In the genomic region with DNA sequence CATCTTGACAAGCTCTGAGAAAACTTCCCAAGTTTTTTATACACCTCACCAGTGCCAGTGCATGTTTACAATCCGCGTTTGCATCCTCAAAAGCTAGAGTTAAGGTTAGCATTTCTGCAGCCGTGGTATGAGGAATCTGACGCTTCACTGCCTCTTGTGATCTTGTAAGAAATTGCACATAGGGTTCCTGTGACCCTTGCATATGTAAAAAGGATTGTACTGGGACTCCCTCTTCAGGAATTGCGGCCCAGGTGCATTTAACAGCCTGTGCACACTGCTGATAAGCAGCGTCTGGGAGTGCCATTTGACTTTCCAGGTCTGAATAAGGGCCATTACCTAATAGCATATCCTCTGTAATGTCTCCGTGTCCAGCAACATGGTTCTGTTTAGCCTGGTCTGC, we compare ENCODE assay signal across 18 cellular contexts. TPM values are rescaled to one million over a fixed set of nuclear protein-coding genes. Genes with fewer than 3 reads are reported as not detected.
DNase-seq lines count a peak whose midpoint lies in the region; ATAC-seq and TF ChIP-seq lines count a peak whose summit lies in the region.
"Had no signal": no experiment of that assay in that cellular context is flagged by ENCODE, and none has a peak within 500 bp of the region (broad histone marks: within the 10 kb centered on the region; RNA-seq: fewer than 3 reads in every experiment).

No MANE protein-coding gene starts in this region.

- peak overlapping the region; percentile 57 for H3K4me3 Mint-ChIP-seq in dendritic cell treated with granulocyte-macrophage colony-stimulating factor and Interleukin-4, amounts not matched to agents 40 ng/mL and 50 ng/mL, for 4 days
- H3K4me3 Mint-ChIP-seq in CD8-positive, alpha-beta memory T cell = no peak overlapping the region
- no peak overlapping the region for H3K4me3 Mint-ChIP-seq in CD4-positive, alpha-beta T cell
- H3K4me3 Mint-ChIP-seq: CD4-positive, CD25-positive, alpha-beta regulatory T cell; T-cell had no signal

- no peaks in the 10 kb centered on the region for H3K27me3 ChIP-seq in GM23248 (replicated peaks; ENCODE audit: insufficient read depth)
- no peaks in the 10 kb centered on the region for H3K27me3 ChIP-seq in CD8-positive, alpha-beta memory T cell (ENCODE audit: insufficient read depth, low read length, poor library complexity, severe bottlenecking)
- no peaks in the 10 kb centered on the region for H3K27me3 ChIP-seq in CD4-positive, alpha-beta T cell (ENCODE audit: control insufficient read depth, insufficient read depth, low read length)
- H3K27me3 ChIP-seq in vagina = no peaks in the 10 kb centered on the region
- H3K27me3 ChIP-seq: brain microvascular endothelial cell had no signal

- TF ChIP-seq POLR2A in vagina (IDR thresholded peaks at IDR 0.05) = no peak

- no peaks in the 10 kb centered on the region for H3K27me3 Mint-ChIP-seq in dendritic cell treated with granulocyte-macrophage colony-stimulating factor and Interleukin-4, amounts not matched to agents 40 ng/mL and 50 ng/mL, for 4 days
- H3K27me3 Mint-ChIP-seq in CD8-positive, alpha-beta memory T cell = no peaks in the 10 kb centered on the region
- no peaks in the 10 kb centered on the region for H3K27me3 Mint-ChIP-seq in CD4-positive, alpha-beta T cell
- H3K27me3 Mint-ChIP-seq: CD4-positive, CD25-positive, alpha-beta regulatory T cell had no signal

- H3K79me2 ChIP-seq in GM23248 (ENCODE audit: insufficient read depth) = no peaks in the 10 kb centered on the region

- no peaks in the 10 kb centered on the region for H3K9me2 ChIP-seq in GM23248 (ENCODE audit: insufficient read depth)

- POLR2A ChIA-PET in CD8-positive, alpha-beta memory T cell (lab: Charles Lee) = no interaction called here
- POLR2A ChIA-PET in CD4-positive, alpha-beta T cell (lab: Charles Lee) = no interaction called here

- peaks cover 5% of the 10 kb centered on the region; the same call in 1 of the 2 replicates for H3F3A ChIP-seq in GM23248 (ENCODE audit: insufficient read depth)

- H3K27ac ChIP-seq in GM23248 (no peak overlapping the region), vagina (no peak overlapping the region)
- H3K27ac ChIP-seq in CD8-positive, alpha-beta memory T cell (ENCODE audit: low read depth, low read length) = no peak overlapping the region
- H3K27ac ChIP-seq in CD4-positive, alpha-beta T cell (ENCODE audit: low read depth, low read length) = no peak overlapping the region
- H3K27ac ChIP-seq: brain microvascular endothelial cell, psoas muscle had no signal

- H3K27ac Mint-ChIP-seq in dendritic cell treated with granulocyte-macrophage colony-stimulating factor and Interleukin-4, amounts not matched to agents 40 ng/mL and 50 ng/mL, for 4 days = peak overlapping the region; percentile 96
- no peak overlapping the region for H3K27ac Mint-ChIP-seq in CD8-positive, alpha-beta memory T cell
- H3K27ac Mint-ChIP-seq in CD4-positive, alpha-beta T cell = no peak overlapping the region
- H3K27ac Mint-ChIP-seq: CD4-positive, CD25-positive, alpha-beta regulatory T cell; T-cell had no signal

- peak overlapping the region; percentile 57 for H2AFZ ChIP-seq in GM23248

- no peaks in the 10 kb centered on the region for H3K9me3 Mint-ChIP-seq in dendritic cell treated with granulocyte-macrophage colony-stimulating factor and Interleukin-4, amounts not matched to agents 40 ng/mL and 50 ng/mL, for 4 days
- H3K9me3 Mint-ChIP-seq in CD8-positive, alpha-beta memory T cell = peaks cover 15 to 32% (median 23%) of the 10 kb centered on the region in 5 donors
- H3K9me3 Mint-ChIP-seq in CD4-positive, alpha-beta T cell = peaks cover 3% of the 10 kb centered on the region

- CTCF ChIA-PET in CD8-positive, alpha-beta memory T cell (lab: Charles Lee) = no interaction called here
- CTCF ChIA-PET in CD4-positive, alpha-beta T cell (lab: Charles Lee) = no interaction called here

- peak; percentile 36 for TF ChIP-seq CTCF in AG09309 (IDR thresholded peaks at IDR 0.05; ENCODE audit: control insufficient read depth, insufficient read depth, low read depth, low read length, missing control alignments)
- no peak for TF ChIP-seq CTCF in CD4-positive, alpha-beta T cell (IDR thresholded peaks at IDR 0.05)
- no peak for TF ChIP-seq CTCF in vagina (IDR thresholded peaks at IDR 0.05)

- no peak overlapping the region for H3K9ac ChIP-seq in GM23248

- H3K4me1 Mint-ChIP-seq in dendritic cell treated with granulocyte-macrophage colony-stimulating factor and Interleukin-4, amounts not matched to agents 40 ng/mL and 50 ng/mL, for 4 days (ENCODE audit: low read depth) = peaks cover 81% of the 10 kb centered on the region
- no peaks in the 10 kb centered on the region for H3K4me1 Mint-ChIP-seq in CD8-positive, alpha-beta memory T cell
- H3K4me1 Mint-ChIP-seq in CD4-positive, alpha-beta T cell (ENCODE audit: low read depth) = no peaks in the 10 kb centered on the region
- H3K4me1 Mint-ChIP-seq: CD4-positive, CD25-positive, alpha-beta regulatory T cell had no signal

- ATAC-seq in CD4-positive, alpha-beta T cell (ENCODE audit: poor library complexity) = no peak
- no peak for ATAC-seq in GM19395 (IDR thresholded peaks at IDR 0.05; ENCODE audit: unreplicated experiment)
- ATAC-seq: psoas muscle, T-cell had no signal

- H3K36me3 ChIP-seq in GM23248 (ENCODE audit: low read depth) (no peaks in the 10 kb centered on the region), vagina (no peaks in the 10 kb centered on the region)
- H3K36me3 ChIP-seq in CD8-positive, alpha-beta memory T cell (ENCODE audit: insufficient read depth, low read length) = no peaks in the 10 kb centered on the region
- H3K36me3 ChIP-seq: brain microvascular endothelial cell had no signal

- intact Hi-C loops in dendritic cell treated with granulocyte-macrophage colony-stimulating factor and Interleukin-4, amounts not matched to agents 40 ng/mL and 50 ng/mL, for 4 days (cut with micrococcal nuclease) = no loop called here
- intact Hi-C loops in CD4-positive, alpha-beta T cell (cut with DNase I, micrococcal nuclease) = no loop called here
- intact Hi-C loops in vagina (cut with DNase I) = no loop called here

- DNase-seq in AG09309 (ENCODE audit: low read depth) = no peak
- peak; percentile 54 for DNase-seq in GM23248
- peak; percentile 39 for DNase-seq in NCI-H69 (lab: John Stamatoyannopoulos, UW)
- DNase-seq in CD8-positive, alpha-beta memory T cell = no peak
- DNase-seq in CD4-positive, alpha-beta T cell = no peak
- DNase-seq in vagina (ENCODE audit: extremely low spot score in 2 of 2) = no peak
- DNase-seq: activated effector memory CD4-positive, alpha-beta T cell treated with anti-CD3 and anti-CD28 coated beads, Interleukin-2, amount 50 U/mL, for 16 hours; brain microvascular endothelial cell; CD4-positive, CD25-positive, alpha-beta regulatory T cell; HCEC 1CT; KG1; NCI-H748 treated with DMSO at 0.1 percent for 48 hours; psoas muscle; stimulated activated naive CD4-positive, alpha-beta T cell treated with Interleukin-2 at 50 U/mL for 16 hours; T-cell had no signal

- H4K20me1 ChIP-seq in GM23248 (ENCODE audit: insufficient read depth) = no peaks in the 10 kb centered on the region

- in situ Hi-C loops in GM23248 (cut with MboI) = no loop called here

- H3K4me1 ChIP-seq in GM23248 (ENCODE audit: insufficient read depth) (peaks cover 34% of the 10 kb centered on the region), vagina (peaks cover 9% of the 10 kb centered on the region)
- H3K4me1 ChIP-seq in CD8-positive, alpha-beta memory T cell (ENCODE audit: insufficient read depth, low read length) = no peaks in the 10 kb centered on the region
- H3K4me1 ChIP-seq: psoas muscle had no signal

- no peaks in the 10 kb centered on the region for H3K9me3 ChIP-seq in GM23248 (ENCODE audit: low read depth)
- no peaks in the 10 kb centered on the region for H3K9me3 ChIP-seq in CD8-positive, alpha-beta memory T cell (ENCODE audit: low read length)
- peaks cover 10% of the 10 kb centered on the region for H3K9me3 ChIP-seq in CD4-positive, alpha-beta T cell (ENCODE audit: control insufficient read depth, low read length)
- H3K9me3 ChIP-seq in vagina = no peaks in the 10 kb centered on the region

- H3K4me3 ChIP-seq in AG09309 (ENCODE audit: control insufficient read depth, low read depth, low read length) = no peak overlapping the region
- peak overlapping the region; percentile 11; the same call in 1 of the 2 replicates for H3K4me3 ChIP-seq in GM23248
- no peak overlapping the region for H3K4me3 ChIP-seq in CD8-positive, alpha-beta memory T cell (ENCODE audit: low read length)
- H3K4me3 ChIP-seq in vagina = no peak overlapping the region
- H3K4me3 ChIP-seq: psoas muscle had no signal

- peak overlapping the region; percentile 16 for H3K4me2 ChIP-seq in GM23248 (ENCODE audit: unreplicated experiment)

- H3K36me3 Mint-ChIP-seq in dendritic cell treated with granulocyte-macrophage colony-stimulating factor and Interleukin-4, amounts not matched to agents 40 ng/mL and 50 ng/mL, for 4 days (ENCODE audit: low read depth) = peaks cover 94% of the 10 kb centered on the region
- H3K36me3 Mint-ChIP-seq in CD8-positive, alpha-beta memory T cell = no peaks in the 10 kb centered on the region
- no peaks in the 10 kb centered on the region for H3K36me3 Mint-ChIP-seq in CD4-positive, alpha-beta T cell (ENCODE audit: low read depth)
- H3K36me3 Mint-ChIP-seq: CD4-positive, CD25-positive, alpha-beta regulatory T cell had no signal

- 35 to 36% methylated on average over 7 of the region's 7 CpGs for WGBS in GM23248 (ENCODE audit: low coverage in 1 of 2, low lambda C conversion rate in 2 of 2, missing lambda C conversion rate in 2 of 2), 2 experiments

RNA-seq across cellular contexts. Expression of gene FPR3, which starts 15.3 kb away (rescaled TPM):
- not detected in 2 replicates for total RNA-seq in GM23248 (2014; rRNA removed; shearing (Covaris generic))
- not detected in 2 replicates for polyA plus RNA-seq in GM23248 (2016; fragmentation: Nextera tagmentation; extraction: Ambion mirVana)
- 1 to 10 TPM; 1.1 to 1.3 TPM for total RNA-seq in CD8-positive, alpha-beta memory T cell
- not detected for polyA plus RNA-seq in CD8-positive, alpha-beta memory T cell
- not detected for total RNA-seq in CD4-positive, alpha-beta T cell
- total RNA-seq in vagina = 4.2 TPM
- total RNA-seq: CD4-positive, CD25-positive, alpha-beta regulatory T cell had no signal
- polyA plus RNA-seq: CD4-positive, CD25-positive, alpha-beta regulatory T cell had no signal

RNA-seq across cellular contexts. Expression of gene FPR2, which starts 49.2 kb away (rescaled TPM):
- total RNA-seq in GM23248 (2014; rRNA removed; shearing (Covaris generic)) = not detected in 2 replicates
- not detected in 2 replicates for polyA plus RNA-seq in GM23248 (2016; fragmentation: Nextera tagmentation; extraction: Ambion mirVana)
- total RNA-seq in CD8-positive, alpha-beta memory T cell = not detected
- polyA plus RNA-seq in CD8-positive, alpha-beta memory T cell = not detected
- not detected for total RNA-seq in CD4-positive, alpha-beta T cell
- total RNA-seq in vagina = not detected
- total RNA-seq: CD4-positive, CD25-positive, alpha-beta regulatory T cell; mucosa of gallbladder; T-cell had no signal
- polyA plus RNA-seq: CD4-positive, CD25-positive, alpha-beta regulatory T cell had no signal

RNA-seq across cellular contexts. Expression of gene FPR1, which starts 58.5 kb away (rescaled TPM):
- 0.13 TPM in 1 of 2 replicates, not detected in the other for total RNA-seq in GM23248 (2014; rRNA removed; shearing (Covaris generic))
- not detected in 2 replicates for polyA plus RNA-seq in GM23248 (2016; fragmentation: Nextera tagmentation; extraction: Ambion mirVana)
- total RNA-seq in CD8-positive, alpha-beta memory T cell = not detected
- not detected for polyA plus RNA-seq in CD8-positive, alpha-beta memory T cell
- total RNA-seq in CD4-positive, alpha-beta T cell = 1 to 10 TPM; 1.2 to 1.9 TPM
- total RNA-seq in vagina = 12.8 TPM
- total RNA-seq: CD4-positive, CD25-positive, alpha-beta regulatory T cell had no signal

Comparison
In these comparisons a context has a peak if more than half of its experiments do, and no peak if none do; other contexts are left out.
1. DNase-seq: peak in GM23248 (single experiment) and NCI-H69 (single experiment); none in AG09309 (single experiment), CD8-positive, alpha-beta memory T cell (0 of 5), CD4-positive, alpha-beta T cell (0 of 10) and vagina (0 of 2).